Comparison of ENCODE assay signal across 1 cellular context in genomic region chr17:79065105-79065670, GRCh38.
A peak's percentile ranks its signal among the peaks of the same experiment; 100 is the strongest.
TF ChIP-seq lines count a peak whose summit lies in the region.

No MANE protein-coding gene starts in this region.

TF ChIP-seq in WTC11, 78 proteins besides CTCF, POLR2A, EP300 and RAD21 (continued from another document):
- TF ChIP-seq ZNF121 (CRISPR knock-in tag; IDR thresholded peaks at IDR 0.05) (no peak), AFF4 (CRISPR knock-in tag; IDR thresholded peaks at IDR 0.05; ENCODE audit: borderline replicate concordance) (no peak), USF1 (CRISPR knock-in tag; IDR thresholded peaks at IDR 0.05) (peak; percentile 40; the same call in 1 of the 2 replicates), ERG (CRISPR knock-in tag; IDR thresholded peaks at IDR 0.05) (no peak)
